ENCODE assay signal across 9 cellular contexts in genomic region chr11:124633355-124633754, GRCh38. TPM values are rescaled to one million over a fixed set of nuclear protein-coding genes. Genes with fewer than 3 reads are reported as not detected.
A peak's percentile ranks its signal among the peaks of the same experiment; 100 is the strongest.
DNase-seq lines count a peak whose midpoint lies in the region; FAIRE-seq and TF ChIP-seq lines count a peak whose summit lies in the region.
"Had no signal": no experiment of that assay in that cellular context is flagged by ENCODE, and none has a peak within 500 bp of the region (broad histone marks: within the 10 kb centered on the region; RNA-seq: fewer than 3 reads in every experiment).

No MANE protein-coding gene starts in this region.

- H3K27ac ChIP-seq in vagina (no peak overlapping the region), small intestine (ENCODE audit: low read depth in 1 of 2, low read length in 1 of 2) (no peak overlapping the region), caudate nucleus (ENCODE audit: low read depth, low read length) (no peak overlapping the region)
- H3K27ac ChIP-seq: heart right ventricle had no signal

- H3K4me3 ChIP-seq in kidney epithelial cell (ENCODE audit: low read depth, low read length), result no peak overlapping the region
- no peak overlapping the region for H3K4me3 ChIP-seq in vagina
- H3K4me3 ChIP-seq in small intestine (ENCODE audit: low read depth in 1 of 2, low read length in 2 of 2), result no peak overlapping the region
- H3K4me3 ChIP-seq: heart right ventricle had no signal

- H3K36me3 ChIP-seq in kidney epithelial cell (ENCODE audit: control insufficient read depth, insufficient read depth, low read length) (no peaks in the 10 kb centered on the region), vagina (peaks cover 3 to 44% of the 10 kb centered on the region in 2 donors), small intestine (ENCODE audit: control insufficient read depth in 2 of 2, insufficient read depth in 2 of 2, low read length in 2 of 2) (peaks cover 16 to 17% of the 10 kb centered on the region in 2 donors)

- TF ChIP-seq CTCF in GM10248 (IDR thresholded peaks at IDR 0.05; ENCODE audit: control extremely low read depth, extremely low read depth, low read depth, missing control alignments), result peak; percentile 12
- peak; percentile 37 for TF ChIP-seq CTCF in kidney epithelial cell (IDR thresholded peaks at IDR 0.05; ENCODE audit: insufficient read depth, low read length, poor library complexity, severe bottlenecking)
- no peak for TF ChIP-seq CTCF in vagina (IDR thresholded peaks at IDR 0.05)

- POLR2A ChIA-PET in GM10248 (lab: Yijun Ruan, JAX), result no interaction called here

- in situ Hi-C loops in SK-MEL-5 (cut with HindIII; ENCODE audit: low pct_unique_long_range_greater_than_20kb, low sequenced_read_pairs), result no loop called here

- CTCF ChIA-PET in GM10248 (lab: Yijun Ruan, JAX), result interaction anchor here (1.2 to 6.8 kb wide), 3 partner anchors 9 to 800 kb away, joined by 3 to 52 read pairs (median 5); no protein-coding TSS in a partner anchor

- TF ChIP-seq POLR2A in vagina (IDR thresholded peaks at IDR 0.05), result no peak

- H3K4me1 ChIP-seq in vagina (no peaks in the 10 kb centered on the region), small intestine (ENCODE audit: control insufficient read depth in 2 of 2, insufficient read depth in 1 of 2, low read depth in 1 of 2, low read length in 1 of 2) (no peaks in the 10 kb centered on the region)
- H3K4me1 ChIP-seq: heart right ventricle had no signal

- H3K9me3 ChIP-seq in vagina (no peaks in the 10 kb centered on the region), small intestine (ENCODE audit: control insufficient read depth, low read depth) (no peaks in the 10 kb centered on the region)
- H3K9me3 ChIP-seq: heart right ventricle had no signal

- DNase-seq in GM10248 (ENCODE audit: extremely low spot score) (no peak), SK-MEL-5 (ENCODE audit: low read depth, low spot score) (peak; percentile 25), kidney epithelial cell (ENCODE audit: low read depth) (no peak), vagina (ENCODE audit: extremely low spot score in 2 of 2) (no peak), small intestine (no peak), caudate nucleus (lab: John Stamatoyannopoulos, UW) (no peak)
- DNase-seq: heart right ventricle, NCI-H1048, occipital lobe had no signal

- intact Hi-C loops in vagina (cut with DNase I), result no loop called here

- FAIRE-seq in small intestine (lab: Jason Lieb, UNC), result no peak

- 85 to 100% (median 89%) methylated on average over 1 of the region's 1 CpG for WGBS in small intestine, 3 donors

- no peaks in the 10 kb centered on the region for H3K27me3 ChIP-seq in kidney epithelial cell (ENCODE audit: control insufficient read depth, insufficient read depth, low read length)
- no peaks in the 10 kb centered on the region for H3K27me3 ChIP-seq in vagina
- H3K27me3 ChIP-seq in small intestine (ENCODE audit: control insufficient read depth in 2 of 2, insufficient read depth in 2 of 2, low read length in 2 of 2), result no peaks in the 10 kb centered on the region
- H3K27me3 ChIP-seq: heart right ventricle had no signal

RNA-seq across cellular contexts. Expression of gene TBRG1, which starts 10.7 kb away (rescaled TPM):
- total RNA-seq in SK-MEL-5 (2014; rRNA removed; shearing (Covaris generic)), result 19.1 and 22.0 TPM in 2 replicates
- 32.5 and 35.7 TPM in 2 replicates for polyA plus RNA-seq in SK-MEL-5 (2015; cell fraction: cytosol; rRNA removed)
- polyA plus RNA-seq in SK-MEL-5 (2015; cell fraction: nucleus; rRNA removed), result 101 and 174 TPM in 2 replicates
- total RNA-seq in kidney epithelial cell (45.4 and 53.7 TPM in 2 replicates), vagina (29.7 TPM)
- 10 to 100 TPM; 22.5 to 47.4 (median 37.6) TPM for polyA plus RNA-seq in small intestine

RNA-seq across cellular contexts. Expression of gene PANX3, which starts 22.1 kb away (rescaled TPM):
- not detected in 2 replicates for total RNA-seq in SK-MEL-5 (2014; rRNA removed; shearing (Covaris generic))
- not detected in 2 replicates for polyA plus RNA-seq in SK-MEL-5 (2015; cell fraction: cytosol; rRNA removed)
- not detected in 2 replicates for polyA plus RNA-seq in SK-MEL-5 (2015; cell fraction: nucleus; rRNA removed)
- total RNA-seq in kidney epithelial cell, result not detected in 2 replicates
- not detected for total RNA-seq in vagina
- not detected for polyA plus RNA-seq in small intestine
- total RNA-seq: heart right ventricle, occipital lobe had no signal
- polyA plus RNA-seq: heart right ventricle had no signal

RNA-seq across cellular contexts. Expression of gene SIAE, which starts 40.2 kb away (rescaled TPM):
- total RNA-seq in SK-MEL-5 (2014; rRNA removed; shearing (Covaris generic)), result 27.9 and 29.1 TPM in 2 replicates
- 33.8 and 50.2 TPM in 2 replicates for polyA plus RNA-seq in SK-MEL-5 (2015; cell fraction: cytosol; rRNA removed)
- 19.3 and 30.2 TPM in 2 replicates for polyA plus RNA-seq in SK-MEL-5 (2015; cell fraction: nucleus; rRNA removed)
- total RNA-seq in kidney epithelial cell, result 9.4 and 10.3 TPM in 2 replicates
- 10.6 TPM for total RNA-seq in vagina
- polyA plus RNA-seq in small intestine, result 10 to 100 TPM in 2 of 3 donors, 1 to 10 TPM in 1; 4.1 to 43.0 (median 12.1) TPM

RNA-seq across cellular contexts. Expression of gene SPA17, which starts 40.3 kb away (rescaled TPM):
- 7.9 and 9.6 TPM in 2 replicates for total RNA-seq in SK-MEL-5 (2014; rRNA removed; shearing (Covaris generic))
- 7.8 and 7.9 TPM in 2 replicates for polyA plus RNA-seq in SK-MEL-5 (2015; cell fraction: cytosol; rRNA removed)
- polyA plus RNA-seq in SK-MEL-5 (2015; cell fraction: nucleus; rRNA removed), result 1.7 and 5.3 TPM in 2 replicates
- total RNA-seq in kidney epithelial cell (14.1 and 15.8 TPM in 2 replicates), vagina (1.7 TPM)
- polyA plus RNA-seq in small intestine, result 1 to 10 TPM; 3.2 to 9.8 (median 7.2) TPM

Comparison
In these comparisons a context has a peak if more than half of its experiments do, and no peak if none do; other contexts are left out.
1. CTCF ChIP-seq: peak in GM10248 (single experiment) and kidney epithelial cell (single experiment); none in vagina (0 of 3).